ENCODE assay signal across 16 cellular contexts in genomic region chr1:109846148-109846547, GRCh38.
DNase-seq lines count a peak whose midpoint lies in the region; ATAC-seq and TF ChIP-seq lines count a peak whose summit lies in the region.
"Had no signal": no experiment of that assay in that cellular context is flagged by ENCODE, and none has a peak within 500 bp of the region (broad histone marks: within the 10 kb centered on the region; RNA-seq: fewer than 3 reads in every experiment).

No MANE protein-coding gene starts in this region.

- H3K9me3 ChIP-seq in thyroid gland (no peaks in the 10 kb centered on the region), sigmoid colon (no peaks in the 10 kb centered on the region)
- H3K9me3 ChIP-seq: SK-N-SH had no signal

- H3K27me3 ChIP-seq in thyroid gland (no peaks in the 10 kb centered on the region), sigmoid colon (no peaks in the 10 kb centered on the region)

- no peak for ATAC-seq in HG02870 (IDR thresholded peaks at IDR 0.05; ENCODE audit: unreplicated experiment)

- 33 to 57% methylated on average over 3 of the region's 3 CpGs for WGBS in thyroid gland, 2 donors
- WGBS in sigmoid colon, 2 donors = 91% methylated on average over 3 of the region's 3 CpGs

- H3K36me3 ChIP-seq in thyroid gland (no peaks in the 10 kb centered on the region), sigmoid colon (no peaks in the 10 kb centered on the region)

- intact Hi-C loops in thyroid gland (cut with DNase I) = no loop called here
- intact Hi-C loops in sigmoid colon (cut with DNase I) = no loop called here

- H3K27ac ChIP-seq in thyroid gland = peak overlapping the region; percentile 65 to 77 (median 70)
- H3K27ac ChIP-seq in sigmoid colon = no peak overlapping the region
- H3K27ac ChIP-seq: C4-2B, HL-60 had no signal

- peak; percentile 34 for DNase-seq in DMS79 (lab: John Stamatoyannopoulos, UW)
- DNase-seq in NCI-H510A (lab: John Stamatoyannopoulos, UW) = peak; percentile 35
- DNase-seq in kidney glomerular epithelial cell (lab: John Stamatoyannopoulos, UW) = peak; percentile 68
- peak; percentile 58 to 61 for DNase-seq in thyroid gland
- DNase-seq in stimulated activated CD4-positive, alpha-beta T cell treated with anti-CD3 and anti-CD28 coated beads, Interleukin-12 subunit alpha, Interleukin-12 subunit beta, amount 100 ng/mL, for 4 hours = no peak
- no peak for DNase-seq in sigmoid colon
- DNase-seq: GDM1, H7, NCI-H1694, NCI-H2081 treated with DMSO at 0.1 percent for 48 hours, NCI-H345, Right ventricle myocardium superior, SK-N-SH had no signal

- no peak for TF ChIP-seq EP300 in sigmoid colon (IDR thresholded peaks at IDR 0.05)

- H3K4me1 ChIP-seq in thyroid gland = peaks cover 21 to 26% of the 10 kb centered on the region in 2 donors
- no peaks in the 10 kb centered on the region for H3K4me1 ChIP-seq in sigmoid colon

- no peak overlapping the region for H3K4me3 ChIP-seq in thyroid gland (replicated peaks in 1 of 3)
- H3K4me3 ChIP-seq in sigmoid colon = no peak overlapping the region

- TF ChIP-seq CTCF in thyroid gland (IDR thresholded peaks at IDR 0.05) (no peak), sigmoid colon (IDR thresholded peaks at IDR 0.05) (no peak)

- TF ChIP-seq POLR2A in thyroid gland (IDR thresholded peaks at IDR 0.05) (no peak), sigmoid colon (IDR thresholded peaks at IDR 0.05) (no peak)

Comparison
In these comparisons a context has a peak if more than half of its experiments do, and no peak if none do; other contexts are left out.
1. DNase-seq: peak in DMS79 (single experiment), NCI-H510A (single experiment), kidney glomerular epithelial cell (single experiment) and thyroid gland (2 of 2); none in stimulated activated CD4-positive, alpha-beta T cell treated with anti-CD3 and anti-CD28 coated beads, Interleukin-12 subunit alpha, Interleukin-12 subunit beta, amount 100 ng/mL, for 4 hours (single experiment) and sigmoid colon (single experiment).
2. H3K27ac ChIP-seq: peak in thyroid gland (3 of 3); none in sigmoid colon (0 of 4).